ENCODE assay signal across 9 cellular contexts in the genomic region with DNA sequence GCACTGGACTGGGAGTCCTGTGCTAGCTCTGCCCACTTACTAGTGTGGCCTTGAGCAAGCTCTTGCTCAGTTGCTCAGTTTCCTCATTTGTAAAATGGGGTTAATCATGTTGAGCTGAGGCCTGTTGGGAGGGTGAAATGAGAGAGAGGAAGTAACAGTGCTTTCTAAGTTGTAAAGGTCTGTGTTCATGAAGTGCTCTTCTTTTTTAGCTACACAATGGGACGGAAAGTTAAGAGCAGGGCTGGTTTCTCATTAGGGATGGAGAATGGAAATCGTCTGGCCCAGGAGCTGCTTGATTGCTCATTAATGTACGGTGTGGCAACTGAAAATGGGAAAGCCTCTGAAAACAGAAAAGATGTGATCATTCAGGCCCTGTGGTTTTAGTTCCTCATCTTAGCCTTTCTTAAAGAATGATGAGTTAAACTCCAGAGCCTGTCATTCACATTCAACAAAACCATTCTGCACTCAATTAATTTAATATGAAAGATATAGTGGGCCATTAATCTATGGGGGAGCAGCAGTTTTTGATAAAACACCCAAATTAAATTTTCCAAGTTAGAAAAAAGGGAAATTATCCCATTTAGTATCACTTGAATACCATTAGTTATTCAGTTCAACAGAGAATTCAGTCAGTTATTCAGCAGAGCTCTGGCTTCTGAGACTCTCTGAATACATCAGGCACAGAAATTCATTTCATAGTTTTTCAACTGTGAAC.
DNase-seq lines count a peak whose midpoint lies in the region; ATAC-seq lines count a peak whose summit lies in the region.
"Had no signal": no experiment of that assay in that cellular context is flagged by ENCODE, and none has a peak within 500 bp of the region (broad histone marks: within the 10 kb centered on the region; RNA-seq: fewer than 3 reads in every experiment).

No MANE protein-coding gene starts in this region.

- no peaks in the 10 kb centered on the region for H4K20me1 ChIP-seq in BLaER1

- no peaks in the 10 kb centered on the region for H3K9me3 ChIP-seq in BLaER1

- peak overlapping the region; percentile 27; the same call in 1 of the 2 replicates for H3K9ac ChIP-seq in BLaER1

- H3K4me1 ChIP-seq in BLaER1 = peaks cover 58% of the 10 kb centered on the region

- H3K4me2 ChIP-seq in BLaER1 = peak overlapping the region; percentile 66

- peak; percentile 62 for ATAC-seq in GM19351 (IDR thresholded peaks at IDR 0.05; ENCODE audit: unreplicated experiment)
- ATAC-seq in HG02938 (IDR thresholded peaks at IDR 0.05; ENCODE audit: unreplicated experiment) = peak; percentile 47
- no peak for ATAC-seq in esophagus mucosa

- in situ Hi-C loops in KBM-7 (cut with MboI; ENCODE audit: low pct_unique_long_range_greater_than_20kb, low sequenced_read_pairs) = no loop called here

- H3K4me3 ChIP-seq in BLaER1 = no peak overlapping the region

- DNase-seq in NAMALWA (ENCODE audit: low spot score) (peak; percentile 11), NCI-H2171 (lab: John Stamatoyannopoulos, UW) (no peak), KBM-7 (no peak), superior temporal gyrus (ENCODE audit: extremely low spot score) (no peak)
- DNase-seq: activated CD4-positive, alpha-beta T cell treated with anti-CD3 and anti-CD28 coated beads, Interleukin-2, amount 10 ng/mL, durations not matched to agents 24 days and 14 days had no signal

- peak overlapping the region; percentile 40; the same call in 1 of the 2 replicates for H3K27ac ChIP-seq in BLaER1

- no peaks in the 10 kb centered on the region for H3K27me3 ChIP-seq in BLaER1

- peaks cover 77% of the 10 kb centered on the region for H3K36me3 ChIP-seq in BLaER1
